12 cellular contexts compared by ENCODE assay signal in genomic region chr20:31679357-31680285, GRCh38. TPM values are rescaled to one million over a fixed set of nuclear protein-coding genes. Genes with fewer than 3 reads are reported as not detected.
DNase-seq lines count a peak whose midpoint lies in the region; ATAC-seq and TF ChIP-seq lines count a peak whose summit lies in the region.
"Had no signal": no experiment of that assay in that cellular context is flagged by ENCODE, and none has a peak within 500 bp of the region (broad histone marks: within the 10 kb centered on the region; RNA-seq: fewer than 3 reads in every experiment).

No MANE protein-coding gene starts in this region.

- peak overlapping the region; percentile 95 for H3K27ac Mint-ChIP-seq in activated naive CD8-positive, alpha-beta T cell

- peak overlapping the region in 1 of 2 experiments; percentile 76 for H3K23ac ChIP-seq in mesenchymal stem cell (ENCODE audit: low read length in 2 of 2)

- H3K36me3 ChIP-seq in right atrium auricular region = peaks cover 22% of the 10 kb centered on the region
- H3K36me3 ChIP-seq in mesenchymal stem cell (ENCODE audit: control insufficient read depth in 1 of 2, insufficient read depth in 2 of 2, low read depth in 1 of 2, low read length in 2 of 2) = peaks cover 70 to 86% of the 10 kb centered on the region in 2 experiments

- H2AFZ ChIP-seq in mesenchymal stem cell (ENCODE audit: low read depth, low read length) = no peak overlapping the region

- no peak overlapping the region for H3K4me2 ChIP-seq in mesenchymal stem cell (ENCODE audit: low read length, poor library complexity, severe bottlenecking)

- H2BK5ac ChIP-seq in mesenchymal stem cell (ENCODE audit: low read depth, low read length, poor library complexity, severe bottlenecking) = peak overlapping the region; percentile 3

- H3K4me3 ChIP-seq in right atrium auricular region = no peak overlapping the region
- no peak overlapping the region for H3K4me3 ChIP-seq in mesenchymal stem cell (ENCODE audit: insufficient read depth in 1 of 2, low read depth in 1 of 2, low read length in 2 of 2)
- H3K4me3 ChIP-seq: pancreas had no signal

- H2AK5ac ChIP-seq in mesenchymal stem cell (ENCODE audit: low read length, severe bottlenecking) = peak overlapping the region; percentile 83

- peaks cover 0 to 96% of the 10 kb centered on the region in 2 donors for H3K4me1 ChIP-seq in right atrium auricular region
- H3K4me1 ChIP-seq in mesenchymal stem cell (ENCODE audit: control insufficient read depth, insufficient read depth, low read depth, low read length) = peaks cover 54% of the 10 kb centered on the region

- peak overlapping the region; percentile 34 for H3K9ac ChIP-seq in mesenchymal stem cell (ENCODE audit: low read length)

- H3K9me3 Mint-ChIP-seq in activated naive CD8-positive, alpha-beta T cell (ENCODE audit: low read depth) = no peaks in the 10 kb centered on the region

- peak overlapping the region; percentile 65 for H2BK120ac ChIP-seq in mesenchymal stem cell (ENCODE audit: low read depth, low read length)

- H4K8ac ChIP-seq in mesenchymal stem cell (ENCODE audit: low read length) = peak overlapping the region; percentile 45

- peak overlapping the region; percentile 81 for H4K91ac ChIP-seq in mesenchymal stem cell (ENCODE audit: low read length)

- H3K27ac ChIP-seq in right atrium auricular region (peak overlapping the region; percentile 13 to 61), mesenchymal stem cell (ENCODE audit: low read length, poor library complexity, severe bottlenecking) (peak overlapping the region; percentile 70)

- intact Hi-C loops in Right ventricle myocardium inferior (cut with DNase I) = no loop called here

- peak overlapping the region; percentile 51 for H3K4me3 Mint-ChIP-seq in activated naive CD8-positive, alpha-beta T cell

- H3K14ac ChIP-seq in mesenchymal stem cell (ENCODE audit: low read length in 2 of 2) = no peak overlapping the region

- peaks cover 90% of the 10 kb centered on the region for H3K4me1 Mint-ChIP-seq in activated naive CD8-positive, alpha-beta T cell (ENCODE audit: low read depth)

- peaks cover 43% of the 10 kb centered on the region for H3K36me3 Mint-ChIP-seq in activated naive CD8-positive, alpha-beta T cell

- H3K79me1 ChIP-seq in mesenchymal stem cell (replicated peaks; ENCODE audit: low read length, poor library complexity, severe bottlenecking) = no peaks in the 10 kb centered on the region

- no peaks in the 10 kb centered on the region for H3K9me3 ChIP-seq in right atrium auricular region
- no peaks in the 10 kb centered on the region for H3K9me3 ChIP-seq in mesenchymal stem cell (ENCODE audit: control insufficient read depth, low read length)
- H3K9me3 ChIP-seq: pancreas had no signal

- peak overlapping the region; percentile 44 to 86 for H3K4ac ChIP-seq in mesenchymal stem cell (ENCODE audit: low read depth in 1 of 2, low read length in 2 of 2)

- 94% methylated on average over 9 of the region's 9 CpGs for WGBS in mesenchymal stem cell

- no peak overlapping the region for H2BK15ac ChIP-seq in mesenchymal stem cell (ENCODE audit: low read depth, poor library complexity, severe bottlenecking)

- peak overlapping the region; percentile 7 to 60 for H2BK12ac ChIP-seq in mesenchymal stem cell (ENCODE audit: low read length in 2 of 2)

- DNase-seq in right atrium auricular region (ENCODE audit: low spot score) = no peak
- DNase-seq in Right ventricle myocardium inferior (ENCODE audit: missing footprints) = no peak
- DNase-seq in mesenchymal stem cell = no peak
- no peak for DNase-seq in hypothalamus (lab: John Stamatoyannopoulos, UW)
- no peak for DNase-seq in NCI-H2227 treated with DMSO at 0.1 percent for 48 hours (lab: John Stamatoyannopoulos, UW)
- DNase-seq in NCI-H2171 treated with DMSO at 0.1 percent for 48 hours (lab: John Stamatoyannopoulos, UW) = no peak
- DNase-seq in A172 (ENCODE audit: low spot score) = no peak
- DNase-seq: DMS 273 treated with DMSO at 0.1 percent for 48 hours; effector CD8-positive, alpha-beta T cell; NCI-H446; pancreas had no signal

- H3K18ac ChIP-seq in mesenchymal stem cell (ENCODE audit: low read depth in 1 of 2, low read length in 2 of 2) = peak overlapping the region; percentile 23 to 86

- no peaks in the 10 kb centered on the region for H3K27me3 Mint-ChIP-seq in activated naive CD8-positive, alpha-beta T cell

- no peak for ATAC-seq in Right ventricle myocardium inferior

- TF ChIP-seq CTCF in right atrium auricular region (IDR thresholded peaks at IDR 0.05) = no peak

- H3K27me3 ChIP-seq in right atrium auricular region (no peaks in the 10 kb centered on the region), mesenchymal stem cell (ENCODE audit: control insufficient read depth in 1 of 2, insufficient read depth in 1 of 2, low read length in 2 of 2) (no peaks in the 10 kb centered on the region)
- H3K27me3 ChIP-seq: pancreas had no signal

RNA-seq across cellular contexts. Expression of gene COX4I2, which starts 41.9 kb away (rescaled TPM):
- 1 to 10 TPM; 6.8 to 9.0 TPM for total RNA-seq in right atrium auricular region
- total RNA-seq in Right ventricle myocardium inferior = 7.1 TPM
- polyA plus RNA-seq in mesenchymal stem cell (2013, experiment 1 of 2) = not detected
- polyA plus RNA-seq in mesenchymal stem cell (2013, experiment 2 of 2) = not detected
- total RNA-seq in A172 (2014; rRNA removed; shearing (Covaris generic)) = not detected in 2 replicates

RNA-seq across cellular contexts. Expression of gene BCL2L1, which starts 43.0 kb away (rescaled TPM):
- total RNA-seq in right atrium auricular region (10 to 100 TPM; 84.2 to 93.5 TPM), Right ventricle myocardium inferior (55.2 TPM)
- 116 TPM for polyA plus RNA-seq in mesenchymal stem cell (2013, experiment 1 of 2)
- polyA plus RNA-seq in mesenchymal stem cell (2013, experiment 2 of 2) = 114 TPM
- 202 and 212 TPM in 2 replicates for total RNA-seq in A172 (2014; rRNA removed; shearing (Covaris generic))

RNA-seq across cellular contexts. Expression of gene TPX2, which starts 59.5 kb away (rescaled TPM):
- 1 to 10 TPM in 1 of 2 donors, under 1 TPM in 1; 0.20 to 2.9 TPM for total RNA-seq in right atrium auricular region
- total RNA-seq in Right ventricle myocardium inferior = 1.2 TPM
- polyA plus RNA-seq in mesenchymal stem cell (2013, experiment 1 of 2) = 20.9 TPM
- polyA plus RNA-seq in mesenchymal stem cell (2013, experiment 2 of 2) = 21.1 TPM
- 224 and 245 TPM in 2 replicates for total RNA-seq in A172 (2014; rRNA removed; shearing (Covaris generic))

Comparison
In these comparisons a context has a peak if more than half of its experiments do, and no peak if none do; other contexts are left out.
1. RNA of gene TPX2, which starts 59.5 kb away (total RNA-seq): 224 to 245 TPM in A172; 0.20 to 2.9 TPM in right atrium auricular region and 1.2 TPM in Right ventricle myocardium inferior (single experiment); every median in the first group is over 10 times any median in the second.